In the genomic region with DNA sequence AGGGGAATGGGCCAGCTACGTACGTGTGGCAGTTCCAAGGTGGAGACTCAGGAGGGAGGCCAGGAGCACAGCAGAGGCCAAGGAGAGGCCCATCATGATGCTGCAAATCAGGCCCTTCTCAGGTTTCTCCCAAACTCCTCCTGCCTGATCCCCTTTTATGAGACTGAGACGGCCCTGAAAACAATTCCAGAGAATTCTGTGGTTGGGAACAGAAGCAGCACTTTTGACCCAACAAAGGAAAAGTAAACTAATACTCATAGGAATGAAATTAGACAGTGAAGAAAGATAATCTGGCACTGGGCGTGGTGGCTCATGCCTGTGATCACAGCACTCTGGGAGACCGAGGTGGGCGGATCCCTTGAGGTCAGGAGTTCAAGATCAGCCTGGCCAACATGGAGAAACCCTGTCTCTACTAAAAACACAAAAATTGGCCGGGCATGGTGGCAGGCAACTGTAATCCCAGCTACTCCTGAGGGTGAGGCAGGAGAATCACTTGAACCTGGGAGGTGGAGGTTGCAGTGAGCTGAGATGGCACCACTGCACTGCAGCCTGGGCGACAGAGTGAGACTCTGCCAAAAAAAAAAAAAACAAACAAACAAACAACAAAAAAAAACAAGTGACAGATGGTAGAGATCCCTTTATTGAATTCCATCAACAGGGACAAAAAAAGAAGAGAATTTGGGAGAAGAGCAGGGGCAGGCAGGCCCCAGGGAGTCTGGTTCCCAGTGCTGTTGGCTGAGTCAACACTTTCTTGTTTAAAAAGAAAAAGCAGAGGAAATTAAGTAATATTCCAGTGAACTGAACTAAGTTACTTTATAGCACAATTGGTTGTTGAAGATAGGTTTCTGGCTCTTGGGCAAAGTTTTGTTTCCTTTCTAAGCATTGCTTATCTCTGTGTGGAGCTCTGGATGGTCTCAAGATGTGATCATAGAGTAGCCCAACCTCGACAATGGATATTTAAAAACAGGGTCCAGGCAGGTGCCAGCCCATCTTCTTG, we compare ENCODE assay signal across 8 cellular contexts. TPM values are rescaled to one million over a fixed set of nuclear protein-coding genes. Genes with fewer than 3 reads are reported as not detected.
DNase-seq lines count a peak whose midpoint lies in the region; ATAC-seq, FAIRE-seq and TF ChIP-seq lines count a peak whose summit lies in the region.

A gene with protein sequence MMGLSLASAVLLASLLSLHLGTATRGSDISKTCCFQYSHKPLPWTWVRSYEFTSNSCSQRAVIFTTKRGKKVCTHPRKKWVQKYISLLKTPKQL (minus strand): TSS at position 131 of the 997 bp plus-strand sequence. CDS start 35 bp downstream, at position 96.

- DNase-seq in EH (ENCODE audit: low read depth) (peak; percentile 97), SJSA1 (ENCODE audit: low read depth in 1 of 2, low spot score in 2 of 2) (peak; percentile 95 to 96), foreskin fibroblast (peak; percentile 89 to 94), sciatic nerve (ENCODE audit: low spot score) (peak; percentile 78), frontal cortex (ENCODE audit: low spot score in 2 of 2) (no peak), GDM1 (lab: John Stamatoyannopoulos, UW) (no peak), activated T-cell treated with anti-CD3 and anti-CD28 coated beads for 4 hours (no peak)

- no peak for FAIRE-seq in frontal cortex (lab: Jason Lieb, UNC)

- H3K27me3 ChIP-seq in SJSA1 (replicated peaks), result no peaks in the 10 kb centered on the region

- no peaks in the 10 kb centered on the region for H3K36me3 ChIP-seq in SJSA1

- no peak for TF ChIP-seq CTCF in foreskin fibroblast (IDR thresholded peaks at IDR 0.05; ENCODE audit: low read depth, low read length)

- no peaks in the 10 kb centered on the region for H3K9me3 ChIP-seq in SJSA1 (replicated peaks)

- peaks cover 59% of the 10 kb centered on the region for H3K4me1 ChIP-seq in SJSA1 (replicated peaks)

- no peak within 1 kb of the TSS for H3K4me3 ChIP-seq in SJSA1
- H3K4me3 ChIP-seq in foreskin fibroblast (ENCODE audit: low read depth in 1 of 2, low read length in 2 of 2), result no peak within 1 kb of the TSS

- peak; percentile 92 for ATAC-seq in sciatic nerve
- ATAC-seq in GM21528 (IDR thresholded peaks at IDR 0.05; ENCODE audit: low FRiP score, unreplicated experiment), result no peak

- H3K27ac ChIP-seq in SJSA1, result peak within 1 kb of the TSS; percentile 82

- intact Hi-C loops in sciatic nerve (cut with DNase I), result no loop called here

RNA-seq across cellular contexts. Expression of the gene that starts here (rescaled TPM):
- 15.1 and 30.1 TPM in 2 replicates for total RNA-seq in SJSA1 (2014; rRNA removed; shearing (Covaris generic))
- 4.3 TPM for total RNA-seq in sciatic nerve
- not detected for total RNA-seq in frontal cortex

Comparison
In these comparisons a context has a peak if more than half of its experiments do, and no peak if none do; other contexts are left out.
1. DNase-seq: peak in EH (single experiment), SJSA1 (2 of 2), foreskin fibroblast (2 of 2) and sciatic nerve (single experiment); none in frontal cortex (0 of 2), GDM1 (single experiment) and activated T-cell treated with anti-CD3 and anti-CD28 coated beads for 4 hours (single experiment).